In genomic region chr3:30835667-30836066, GRCh38 we compare ENCODE assay signal across 17 cellular contexts. TPM values are rescaled to one million over a fixed set of nuclear protein-coding genes. Genes with fewer than 3 reads are reported as not detected.
DNase-seq lines count a peak whose midpoint lies in the region; FAIRE-seq and TF ChIP-seq lines count a peak whose summit lies in the region.
"Had no signal": no experiment of that assay in that cellular context is flagged by ENCODE, and none has a peak within 500 bp of the region (broad histone marks: within the 10 kb centered on the region; RNA-seq: fewer than 3 reads in every experiment).

No MANE protein-coding gene starts in this region.

- H3K27me3 ChIP-seq in GM23248 (replicated peaks; ENCODE audit: insufficient read depth) = no peaks in the 10 kb centered on the region
- no peaks in the 10 kb centered on the region for H3K27me3 ChIP-seq in NT2/D1 (ENCODE audit: insufficient read depth, insufficient read length)
- no peaks in the 10 kb centered on the region for H3K27me3 ChIP-seq in H1 (replicated peaks in 1 of 4; ENCODE audit: control insufficient read depth in 3 of 4, extremely low read depth in 1 of 4, insufficient read depth in 3 of 4, low read length in 3 of 4)
- H3K27me3 ChIP-seq in keratinocyte (ENCODE audit: control insufficient read depth, extremely low read depth, insufficient read depth, low read length) = no peaks in the 10 kb centered on the region
- no peaks in the 10 kb centered on the region for H3K27me3 ChIP-seq in vagina

- no peaks in the 10 kb centered on the region for H3K9me1 ChIP-seq in keratinocyte (ENCODE audit: control insufficient read depth, extremely low read depth, insufficient read depth, low read length)

- TF ChIP-seq RAD21 in H1 (IDR thresholded peaks at IDR 0.05 in 1 of 2, conservative IDR thresholded peaks at IDR 0.05 in 1 of 2; ENCODE audit: low read depth in 2 of 2, low read length in 2 of 2) = no peak

- H3K23me2 ChIP-seq in H1 (ENCODE audit: low read depth, low read length) = no peaks in the 10 kb centered on the region

- H4K20me1 ChIP-seq in GM23248 (ENCODE audit: insufficient read depth) (no peaks in the 10 kb centered on the region), H1 (replicated peaks in 1 of 2; ENCODE audit: control insufficient read depth in 1 of 2, insufficient read depth in 2 of 2, low read length in 2 of 2) (no peaks in the 10 kb centered on the region), keratinocyte (ENCODE audit: control insufficient read depth, extremely low read depth, insufficient read depth, low read length) (no peaks in the 10 kb centered on the region)

- no peaks in the 10 kb centered on the region for H3K4me1 ChIP-seq in GM23248 (ENCODE audit: insufficient read depth)
- no peaks in the 10 kb centered on the region for H3K4me1 ChIP-seq in NT2/D1 (ENCODE audit: insufficient read depth, insufficient read length)
- no peaks in the 10 kb centered on the region; a peak in 2 of 7 replicates for H3K4me1 ChIP-seq in H1 (replicated peaks in 1 of 4; ENCODE audit: control insufficient read depth in 3 of 4, insufficient read depth in 4 of 4, low read length in 3 of 4)
- no peaks in the 10 kb centered on the region for H3K4me1 ChIP-seq in keratinocyte (ENCODE audit: control insufficient read depth, extremely low read depth, insufficient read depth, low read length)
- no peaks in the 10 kb centered on the region for H3K4me1 ChIP-seq in vagina
- H3K4me1 ChIP-seq: Caco-2, HAP-1 had no signal

- H3K79me1 ChIP-seq in H1 (ENCODE audit: low read depth, low read length) = no peaks in the 10 kb centered on the region

- H3K9me3 ChIP-seq in GM23248 (ENCODE audit: low read depth) (no peaks in the 10 kb centered on the region), NT2/D1 (ENCODE audit: insufficient read depth, low read length) (no peaks in the 10 kb centered on the region), H1 (ENCODE audit: insufficient read depth in 2 of 2, low read depth in 1 of 2, low read length in 1 of 2) (no peaks in the 10 kb centered on the region), keratinocyte (ENCODE audit: control insufficient read depth, low read depth, low read length) (no peaks in the 10 kb centered on the region), vagina (no peaks in the 10 kb centered on the region)
- H3K9me3 ChIP-seq: Caco-2, HAP-1 had no signal

- H3K9ac ChIP-seq in GM23248 (no peak overlapping the region), NT2/D1 (ENCODE audit: insufficient read length, low read depth) (no peak overlapping the region), H1 (replicated peaks in 1 of 4; ENCODE audit: extremely low read depth in 1 of 4, low read depth in 3 of 4, low read length in 3 of 4) (no peak overlapping the region), keratinocyte (ENCODE audit: control insufficient read depth, extremely low read depth, insufficient read depth, low read length) (no peak overlapping the region)

- H3K4me3 Mint-ChIP-seq in CD14-positive monocyte = no peak overlapping the region
- H3K4me3 Mint-ChIP-seq: CD8-positive, alpha-beta memory T cell; IgD-negative memory B cell had no signal

- H3K79me2 ChIP-seq in GM23248 (ENCODE audit: insufficient read depth) (no peaks in the 10 kb centered on the region), H1 (ENCODE audit: control insufficient read depth in 1 of 2, insufficient read depth in 2 of 2, low read length in 2 of 2) (no peaks in the 10 kb centered on the region), keratinocyte (ENCODE audit: control insufficient read depth, insufficient read depth, low read length) (no peaks in the 10 kb centered on the region)

- no peak overlapping the region for H2BK15ac ChIP-seq in H1 (ENCODE audit: low read length)

- no peak overlapping the region for H2AK5ac ChIP-seq in H1 (ENCODE audit: low read depth, low read length)

- H3K14ac ChIP-seq in H1 (ENCODE audit: insufficient read length) = no peak overlapping the region

- H3K4ac ChIP-seq in H1 (replicated peaks; ENCODE audit: insufficient read length, low read depth, low read length) = no peak overlapping the region

- H3K56ac ChIP-seq in H1 (replicated peaks; ENCODE audit: insufficient read length, low read depth, low read length) = no peak overlapping the region

- no peak overlapping the region for H3K27ac ChIP-seq in GM23248
- no peak overlapping the region for H3K27ac ChIP-seq in H1 (ENCODE audit: low read depth, low read length)
- H3K27ac ChIP-seq in keratinocyte (ENCODE audit: control insufficient read depth, insufficient read depth, low read length) = no peak overlapping the region
- no peak overlapping the region for H3K27ac ChIP-seq in vagina
- H3K27ac ChIP-seq: 22Rv1 had no signal

- H3K4me3 ChIP-seq in GM23248 (no peak overlapping the region), NT2/D1 (ENCODE audit: insufficient read length, low read depth) (no peak overlapping the region), H1 (ENCODE audit: extremely low read depth in 1 of 4, insufficient read depth in 2 of 4, low read depth in 3 of 4, low read length in 4 of 4) (no peak overlapping the region), keratinocyte (ENCODE audit: control insufficient read depth in 2 of 3, extremely low read depth in 1 of 3, insufficient read depth in 2 of 3, low read depth in 1 of 3, low read length in 3 of 3) (no peak overlapping the region), vagina (no peak overlapping the region)
- H3K4me3 ChIP-seq: HAP-1 had no signal

- H2BK12ac ChIP-seq in H1 (ENCODE audit: low read depth, low read length) = no peak overlapping the region; the same call in 1 of the 2 replicates

- H4K91ac ChIP-seq in H1 (replicated peaks; ENCODE audit: insufficient read length, low read length) = no peak overlapping the region

- H3F3A ChIP-seq in GM23248 (ENCODE audit: insufficient read depth) = no peaks in the 10 kb centered on the region

- no peaks in the 10 kb centered on the region for H3K9me2 ChIP-seq in GM23248 (ENCODE audit: insufficient read depth)

- no peak overlapping the region for H4K5ac ChIP-seq in H1 (ENCODE audit: insufficient read length, low read depth, low read length)

- H2BK120ac ChIP-seq in H1 (replicated peaks; ENCODE audit: low read depth, low read length) = no peak overlapping the region

- FAIRE-seq in H1 (lab: Jason Lieb, UNC) (no peak), keratinocyte (lab: Jason Lieb, UNC) (peak; percentile 26)

- H3K23ac ChIP-seq in H1 (ENCODE audit: insufficient read length) = no peak overlapping the region

- H2AFZ ChIP-seq in GM23248 (no peak overlapping the region), H1 (ENCODE audit: low read length) (0 out of 2 replicates have a peak overlapping the region, but pooled peaks have one; percentile 5), keratinocyte (ENCODE audit: control insufficient read depth, low read length) (no peak overlapping the region)

- dilution Hi-C loops in keratinocyte (cut with MboI; ENCODE audit: extremely low pct_ligation_motif_present, low sequenced_read_pairs) = no loop called here

- no peaks in the 10 kb centered on the region for H3K36me3 ChIP-seq in GM23248 (ENCODE audit: low read depth)
- H3K36me3 ChIP-seq in NT2/D1 (ENCODE audit: insufficient read depth, insufficient read length, low read length) = no peaks in the 10 kb centered on the region
- H3K36me3 ChIP-seq in H1 (ENCODE audit: control insufficient read depth in 2 of 4, insufficient read depth in 4 of 4, low read length in 3 of 4) = no peaks in the 10 kb centered on the region
- H3K36me3 ChIP-seq in keratinocyte (ENCODE audit: control insufficient read depth in 2 of 2, extremely low read depth in 1 of 2, insufficient read depth in 2 of 2, low read length in 2 of 2) = no peaks in the 10 kb centered on the region
- no peaks in the 10 kb centered on the region for H3K36me3 ChIP-seq in vagina
- H3K36me3 ChIP-seq: HAP-1 had no signal

- H3K18ac ChIP-seq in H1 (ENCODE audit: extremely low read depth, low read length) = no peak overlapping the region

- H3K27ac Mint-ChIP-seq in CD14-positive monocyte = no peak overlapping the region
- H3K27ac Mint-ChIP-seq: IgD-negative memory B cell had no signal

- no peak overlapping the region for H4K8ac ChIP-seq in H1 (ENCODE audit: extremely low read depth, insufficient read depth, low read length)

- intact Hi-C loops in vagina (cut with DNase I) = no loop called here
- intact Hi-C loops in CD14-positive monocyte (cut with micrococcal nuclease) = no loop called here

- H3K27me3 Mint-ChIP-seq in CD14-positive monocyte (ENCODE audit: low read depth in 3 of 3) = peaks cover 0 to 2% (median 0%) of the 10 kb centered on the region in 3 donors

- no peak for TF ChIP-seq POLR2A in H1 (IDR thresholded peaks at IDR 0.05; ENCODE audit: control extremely low read depth in 1 of 2, low read depth in 2 of 2, low read length in 2 of 2)
- TF ChIP-seq POLR2A in vagina (IDR thresholded peaks at IDR 0.05) = no peak

- H2BK5ac ChIP-seq in H1 (ENCODE audit: low read depth, low read length) = no peak overlapping the region

- CTCF ChIA-PET in H1 (lab: Charles Lee; ENCODE audit: partially characterized antibody) = no interaction called here

- TF ChIP-seq CTCF in H1 (IDR thresholded peaks at IDR 0.05; ENCODE audit: control extremely low read depth in 1 of 3, insufficient read depth in 1 of 3, low read depth in 1 of 3, low read length in 3 of 3) (no peak), keratinocyte (optimal IDR thresholded peaks at IDR 0.05 in 1 of 3, IDR thresholded peaks at IDR 0.05 in 1 of 3, conservative IDR thresholded peaks at IDR 0.05 in 1 of 3; ENCODE audit: extremely low read depth in 1 of 3, insufficient read depth in 2 of 3, low read length in 3 of 3) (no peak), vagina (IDR thresholded peaks at IDR 0.05) (no peak), CD14-positive monocyte (IDR thresholded peaks at IDR 0.05) (no peak)

- H3K9me3 Mint-ChIP-seq in CD14-positive monocyte = peaks cover 0 to 2% (median 0%) of the 10 kb centered on the region in 7 donors
- H3K9me3 Mint-ChIP-seq: CD8-positive, alpha-beta memory T cell had no signal

- no peak for TF ChIP-seq EP300 in H1 (IDR thresholded peaks at IDR 0.05; ENCODE audit: borderline replicate concordance in 1 of 2, low read depth in 2 of 2, low read length in 2 of 2)

- H2BK20ac ChIP-seq in H1 (ENCODE audit: low read length) = no peak overlapping the region

- WGBS in GM23248 (ENCODE audit: low coverage in 1 of 2, low lambda C conversion rate in 2 of 2, missing lambda C conversion rate in 2 of 2), 2 experiments = 50 to 55% methylated on average over 2 of the region's 2 CpGs
- WGBS in H1 (ENCODE audit: extremely low coverage in 1 of 2, insufficient coverage in 1 of 2, insufficient read length in 1 of 2, insufficient replicate concordance in 2 of 2, low coverage in 1 of 2, low lambda C conversion rate in 2 of 2, missing lambda C conversion rate in 1 of 2), 2 experiments = 53% methylated on average over 2 of the region's 2 CpGs; no CpG with 5 or more reads in 1 of the 2 experiments

- no peaks in the 10 kb centered on the region for H3K4me1 Mint-ChIP-seq in CD14-positive monocyte
- H3K4me1 Mint-ChIP-seq: CD8-positive, alpha-beta memory T cell; IgD-negative memory B cell had no signal

- H3K36me3 Mint-ChIP-seq in CD14-positive monocyte = no peaks in the 10 kb centered on the region
- H3K36me3 Mint-ChIP-seq: CD8-positive, alpha-beta memory T cell had no signal

- in situ Hi-C loops in GM23248 (cut with MboI) = no loop called here

- peak; percentile 3 for DNase-seq in GM23248
- DNase-seq in NT2/D1 (ENCODE audit: low read depth, low spot score) = peak; percentile 23
- peak in 1 of 2 experiments; percentile 13 for DNase-seq in H1 (ENCODE audit: low read depth in 1 of 2, low spot score in 2 of 2)
- DNase-seq in keratinocyte (ENCODE audit: low read depth, low spot score) = no peak
- no peak for DNase-seq in vagina (ENCODE audit: extremely low spot score in 2 of 2)
- DNase-seq in CD14-positive monocyte (ENCODE audit: low spot score) = no peak
- DNase-seq in NCI-H2227 (lab: John Stamatoyannopoulos, UW; ENCODE audit: unreplicated experiment) = no peak
- no peak for DNase-seq in GF-D8 (lab: John Stamatoyannopoulos, UW)
- DNase-seq: Caco-2; CD8-positive, alpha-beta memory T cell; DMS53; GOT3 had no signal

- POLR2A ChIA-PET in H1 (lab: Charles Lee; ENCODE audit: partially characterized antibody) = no interaction called here

- no peak overlapping the region for H3K4me2 ChIP-seq in GM23248 (ENCODE audit: unreplicated experiment)
- no peak overlapping the region for H3K4me2 ChIP-seq in H1 (ENCODE audit: insufficient read depth in 1 of 2, low read depth in 2 of 2, low read length in 2 of 2)
- no peak overlapping the region for H3K4me2 ChIP-seq in keratinocyte (ENCODE audit: control insufficient read depth, extremely low read depth, insufficient read depth, low read depth, low read length)

RNA-seq across cellular contexts. Expression of gene GADL1, which starts 58.8 kb away (rescaled TPM):
- 0.13 TPM in 1 of 2 replicates, not detected in the other for total RNA-seq in GM23248 (2014; rRNA removed; shearing (Covaris generic))
- polyA plus RNA-seq in GM23248 (2016; fragmentation: Nextera tagmentation; extraction: Ambion mirVana) (not detected in 2 replicates), H1 (2011; rRNA removed) (0.03 and 0.09 TPM in 2 replicates), keratinocyte (not detected in 3 replicates), CD14-positive monocyte (not detected)
- total RNA-seq in H1 (2021; fragmentation: NEBNext Ultra II Directional; extraction: Animal tissue kit (Norgen Biotek cat#: 25700)) = 0.30 and 0.36 TPM in 2 replicates
- 0.08 TPM for polyA plus RNA-seq in H1 (2011; cell fraction: cytosol; rRNA removed)
- polyA plus RNA-seq in H1 (2011; cell fraction: nucleus; rRNA removed) = 0.13 TPM
- 0.07 to 0.19 TPM (median 0.08 TPM) in 3 of 4 replicates, not detected in the other for polyA plus RNA-seq in H1 (2012, experiment 1 of 2)
- not detected for polyA plus RNA-seq in H1 (2012, experiment 2 of 2)
- 0.16 TPM for polyA plus RNA-seq in H1 (2013, experiment 1 of 2)
- 0.17 TPM for polyA plus RNA-seq in H1 (2013, experiment 2 of 2)
- polyA minus RNA-seq in H1 (2011; rRNA and poly(A)+ RNA removed) = 0.09 and 0.12 TPM in 2 replicates
- not detected for polyA minus RNA-seq in H1 (2011; cell fraction: cytosol; rRNA and poly(A)+ RNA removed)
- polyA minus RNA-seq in H1 (2011; cell fraction: nucleus; rRNA and poly(A)+ RNA removed) = not detected
- polyA plus RNA-seq in keratinocyte (2011; ENCODE audit: low read depth) = not detected
- not detected in 2 replicates for polyA plus RNA-seq in keratinocyte (2011; cell fraction: cytosol; rRNA removed)
- not detected in 2 replicates for polyA plus RNA-seq in keratinocyte (2011; cell fraction: nucleus; rRNA removed)
- 0.16 TPM in 1 of 2 replicates, not detected in the other for polyA plus RNA-seq in keratinocyte (2012; ENCODE audit: low replicate concordance)
- polyA minus RNA-seq in keratinocyte = not detected in 3 replicates
- polyA minus RNA-seq in keratinocyte (2011; cell fraction: cytosol; rRNA and poly(A)+ RNA removed) = not detected
- polyA minus RNA-seq in keratinocyte (2011; cell fraction: nucleus; rRNA and poly(A)+ RNA removed) = not detected in 2 replicates
- not detected for total RNA-seq in vagina
- total RNA-seq: CD8-positive, alpha-beta memory T cell; HT-29 had no signal
- polyA plus RNA-seq: BJ; CD8-positive, alpha-beta memory T cell; IgD-negative memory B cell had no signal

Comparison
In these comparisons a context has a peak if more than half of its experiments do, and no peak if none do; other contexts are left out.
1. DNase-seq: peak in GM23248 (single experiment) and NT2/D1 (single experiment); none in keratinocyte (single experiment), vagina (0 of 2), CD14-positive monocyte (single experiment), NCI-H2227 (single experiment) and GF-D8 (single experiment).